16 cellular contexts compared by ENCODE assay signal in genomic region chr11:63572026-63572688, GRCh38. TPM values are rescaled to one million over a fixed set of nuclear protein-coding genes. Genes with fewer than 3 reads are reported as not detected.
DNase-seq lines count a peak whose midpoint lies in the region; ATAC-seq and TF ChIP-seq lines count a peak whose summit lies in the region.
"Had no signal": no experiment of that assay in that cellular context is flagged by ENCODE, and none has a peak within 500 bp of the region (broad histone marks: within the 10 kb centered on the region; RNA-seq: fewer than 3 reads in every experiment).

No MANE protein-coding gene starts in this region.

- no peak for TF ChIP-seq CTCF in SU-DHL-6 (IDR thresholded peaks at IDR 0.05; ENCODE audit: insufficient read depth, low read length, poor library complexity, severe bottlenecking)

- in situ Hi-C loops in GM23248 (cut with MboI): no loop called here

- WGBS in GM23248 (ENCODE audit: low coverage in 1 of 2, low lambda C conversion rate in 2 of 2, missing lambda C conversion rate in 2 of 2), 2 experiments: 31 to 43% methylated on average over 2 to 3 of the region's 3 CpGs

- H3K4me3 ChIP-seq in SU-DHL-6 (ENCODE audit: insufficient read depth, low read length, poor library complexity, severe bottlenecking): no peak overlapping the region
- H3K4me3 ChIP-seq in GM23248: no peak overlapping the region
- H3K4me3 ChIP-seq: A549, SK-N-MC, smooth muscle cell, upper lobe of left lung had no signal

- H3F3A ChIP-seq in SU-DHL-6 (ENCODE audit: insufficient read depth): 0 out of 2 replicates have a peak, but pooled peaks cover 5% of the 10 kb centered on the region
- 0 out of 2 replicates have a peak, but pooled peaks cover 6% of the 10 kb centered on the region for H3F3A ChIP-seq in GM23248 (ENCODE audit: insufficient read depth)

- H3K9ac ChIP-seq in SU-DHL-6 (ENCODE audit: low read length) (no peak overlapping the region), GM23248 (no peak overlapping the region)

- no peaks in the 10 kb centered on the region for H3K9me3 Mint-ChIP-seq in T-helper 2 cell treated with Interferon-gamma antibody and Interleukin-4, amounts not matched to agents 5 μg/mL and 100 μg/mL, for 36 hours
- H3K9me3 Mint-ChIP-seq in stimulated activated naive B cell treated with anti-CD40 and anti-IgM and Interleukin-4, amounts not matched to agents 10 μg/mL and 1 μg/mL and 100 μg/mL, for 72 hours: no peaks in the 10 kb centered on the region

- H4K20me1 ChIP-seq in SU-DHL-6 (ENCODE audit: low read depth, low read length) (no peaks in the 10 kb centered on the region), GM23248 (ENCODE audit: insufficient read depth) (no peaks in the 10 kb centered on the region)

- H3K27me3 ChIP-seq in SU-DHL-6 (ENCODE audit: low read length) (no peaks in the 10 kb centered on the region), GM23248 (replicated peaks; ENCODE audit: insufficient read depth) (no peaks in the 10 kb centered on the region)
- H3K27me3 ChIP-seq: upper lobe of left lung had no signal

- peaks cover 1% of the 10 kb centered on the region for H3K36me3 Mint-ChIP-seq in T-helper 2 cell treated with Interferon-gamma antibody and Interleukin-4, amounts not matched to agents 5 μg/mL and 100 μg/mL, for 36 hours (ENCODE audit: low read depth)
- H3K36me3 Mint-ChIP-seq in stimulated activated naive B cell treated with anti-CD40 and anti-IgM and Interleukin-4, amounts not matched to agents 10 μg/mL and 1 μg/mL and 100 μg/mL, for 72 hours: no peaks in the 10 kb centered on the region

- H3K79me2 ChIP-seq in SU-DHL-6 (ENCODE audit: insufficient read depth, low read length) (no peaks in the 10 kb centered on the region), GM23248 (ENCODE audit: insufficient read depth) (no peaks in the 10 kb centered on the region)

- H3K36me3 ChIP-seq in SU-DHL-6 (ENCODE audit: low read length) (no peaks in the 10 kb centered on the region), GM23248 (ENCODE audit: low read depth) (no peaks in the 10 kb centered on the region)
- H3K36me3 ChIP-seq: upper lobe of left lung had no signal

- H3K9me2 ChIP-seq in SU-DHL-6 (replicated peaks; ENCODE audit: insufficient read depth, low read length) (no peaks in the 10 kb centered on the region), GM23248 (ENCODE audit: insufficient read depth) (no peaks in the 10 kb centered on the region)

- H3K27ac ChIP-seq in SU-DHL-6 (ENCODE audit: low read depth, low read length) (no peak overlapping the region), GM23248 (no peak overlapping the region)
- H3K27ac ChIP-seq: A549, SK-N-MC, upper lobe of left lung had no signal

- H2AFZ ChIP-seq in SU-DHL-6 (ENCODE audit: low read depth, low read length, severe bottlenecking) (no peak overlapping the region), GM23248 (no peak overlapping the region)

- H3K27ac Mint-ChIP-seq in T-helper 2 cell treated with Interferon-gamma antibody and Interleukin-4, amounts not matched to agents 5 μg/mL and 100 μg/mL, for 36 hours: peak overlapping the region; percentile 26
- H3K27ac Mint-ChIP-seq in stimulated activated naive B cell treated with anti-CD40 and anti-IgM and Interleukin-4, amounts not matched to agents 10 μg/mL and 1 μg/mL and 100 μg/mL, for 72 hours: no peak overlapping the region

- peaks cover 19% of the 10 kb centered on the region for H3K27me3 Mint-ChIP-seq in T-helper 2 cell treated with Interferon-gamma antibody and Interleukin-4, amounts not matched to agents 5 μg/mL and 100 μg/mL, for 36 hours (ENCODE audit: low read depth)
- no peaks in the 10 kb centered on the region for H3K27me3 Mint-ChIP-seq in stimulated activated naive B cell treated with anti-CD40 and anti-IgM and Interleukin-4, amounts not matched to agents 10 μg/mL and 1 μg/mL and 100 μg/mL, for 72 hours

- ATAC-seq in HG03175 (IDR thresholded peaks at IDR 0.05; ENCODE audit: unreplicated experiment) (peak; percentile 66), HG03565 (IDR thresholded peaks at IDR 0.05; ENCODE audit: unreplicated experiment) (no peak)
- peak; percentile 79 to 85 for ATAC-seq in stimulated activated naive B cell treated with anti-CD40 and anti-IgM and Interleukin-4, amounts not matched to agents 10 μg/mL and 1 μg/mL and 100 μg/mL, for 72 hours (replicated peaks)
- ATAC-seq: A549 had no signal

- H3K4me1 Mint-ChIP-seq in T-helper 2 cell treated with Interferon-gamma antibody and Interleukin-4, amounts not matched to agents 5 μg/mL and 100 μg/mL, for 36 hours (ENCODE audit: low read depth): peaks cover 22% of the 10 kb centered on the region
- peaks cover 35 to 42% of the 10 kb centered on the region in 2 donors for H3K4me1 Mint-ChIP-seq in stimulated activated naive B cell treated with anti-CD40 and anti-IgM and Interleukin-4, amounts not matched to agents 10 μg/mL and 1 μg/mL and 100 μg/mL, for 72 hours

- H3K9me3 ChIP-seq in SU-DHL-6 (ENCODE audit: insufficient read depth, low read length) (no peaks in the 10 kb centered on the region), GM23248 (ENCODE audit: low read depth) (no peaks in the 10 kb centered on the region)
- H3K9me3 ChIP-seq: A549, upper lobe of left lung had no signal

- H3K4me2 ChIP-seq in SU-DHL-6 (ENCODE audit: low read depth, low read length, poor library complexity, severe bottlenecking) (peak overlapping the region; percentile 40), GM23248 (ENCODE audit: unreplicated experiment) (no peak overlapping the region)
- H3K4me2 ChIP-seq: A549, smooth muscle cell had no signal

- no peak for DNase-seq in T-helper 2 cell treated with Interferon-gamma antibody and Interleukin-4, amounts not matched to agents 5 μg/mL and 100 μg/mL, for 36 hours (ENCODE audit: low spot score)
- DNase-seq in T-helper 2 cell: no peak
- DNase-seq in stimulated activated naive B cell treated with anti-CD40 and anti-IgM and Interleukin-4, amounts not matched to agents 10 μg/mL and 1 μg/mL and 100 μg/mL, for 72 hours: no peak
- DNase-seq in GM19240 (ENCODE audit: insufficient read length, low spot score): no peak
- no peak for DNase-seq in GM23248
- DNase-seq: activated CD4-positive, CD25-positive, alpha-beta regulatory T cell treated with anti-CD3 and anti-CD28 coated beads, Interleukin-2, amount 50 U/mL, for 72 hours; NCI-H1930; NCI-H748 treated with DMSO at 0.1 percent for 48 hours; upper lobe of left lung had no signal

- H3K4me1 ChIP-seq in GM23248 (ENCODE audit: insufficient read depth): peaks cover 20% of the 10 kb centered on the region

- no peak overlapping the region for H3K4me3 Mint-ChIP-seq in T-helper 2 cell treated with Interferon-gamma antibody and Interleukin-4, amounts not matched to agents 5 μg/mL and 100 μg/mL, for 36 hours
- no peak overlapping the region for H3K4me3 Mint-ChIP-seq in stimulated activated naive B cell treated with anti-CD40 and anti-IgM and Interleukin-4, amounts not matched to agents 10 μg/mL and 1 μg/mL and 100 μg/mL, for 72 hours

RNA-seq across cellular contexts. Expression of gene PLAAT2, which starts 9.0 kb away (rescaled TPM):
- total RNA-seq in GM23248 (2014; rRNA removed; shearing (Covaris generic)): not detected in 2 replicates
- polyA plus RNA-seq in GM23248 (2016; fragmentation: Nextera tagmentation; extraction: Ambion mirVana): not detected in 2 replicates
- total RNA-seq: dermis microvascular lymphatic vessel endothelial cell, smooth muscle cell had no signal
- polyA plus RNA-seq: smooth muscle cell had no signal

RNA-seq across cellular contexts. Expression of gene PLAAT4, which starts 35.5 kb away (rescaled TPM):
- total RNA-seq in GM23248 (2014; rRNA removed; shearing (Covaris generic)): 0.65 and 3.2 TPM in 2 replicates
- 0.84 and 1.2 TPM in 2 replicates for polyA plus RNA-seq in GM23248 (2016; fragmentation: Nextera tagmentation; extraction: Ambion mirVana)
- total RNA-seq: smooth muscle cell had no signal
- polyA plus RNA-seq: smooth muscle cell had no signal

RNA-seq across cellular contexts. Expression of gene PLAAT3, which starts 42.1 kb away (rescaled TPM):
- total RNA-seq in GM23248 (2014; rRNA removed; shearing (Covaris generic)): 1.8 and 4.3 TPM in 2 replicates
- polyA plus RNA-seq in GM23248 (2016; fragmentation: Nextera tagmentation; extraction: Ambion mirVana): 4.2 and 4.9 TPM in 2 replicates
